ENCODE assay signal across 8 cellular contexts in the genomic region with DNA sequence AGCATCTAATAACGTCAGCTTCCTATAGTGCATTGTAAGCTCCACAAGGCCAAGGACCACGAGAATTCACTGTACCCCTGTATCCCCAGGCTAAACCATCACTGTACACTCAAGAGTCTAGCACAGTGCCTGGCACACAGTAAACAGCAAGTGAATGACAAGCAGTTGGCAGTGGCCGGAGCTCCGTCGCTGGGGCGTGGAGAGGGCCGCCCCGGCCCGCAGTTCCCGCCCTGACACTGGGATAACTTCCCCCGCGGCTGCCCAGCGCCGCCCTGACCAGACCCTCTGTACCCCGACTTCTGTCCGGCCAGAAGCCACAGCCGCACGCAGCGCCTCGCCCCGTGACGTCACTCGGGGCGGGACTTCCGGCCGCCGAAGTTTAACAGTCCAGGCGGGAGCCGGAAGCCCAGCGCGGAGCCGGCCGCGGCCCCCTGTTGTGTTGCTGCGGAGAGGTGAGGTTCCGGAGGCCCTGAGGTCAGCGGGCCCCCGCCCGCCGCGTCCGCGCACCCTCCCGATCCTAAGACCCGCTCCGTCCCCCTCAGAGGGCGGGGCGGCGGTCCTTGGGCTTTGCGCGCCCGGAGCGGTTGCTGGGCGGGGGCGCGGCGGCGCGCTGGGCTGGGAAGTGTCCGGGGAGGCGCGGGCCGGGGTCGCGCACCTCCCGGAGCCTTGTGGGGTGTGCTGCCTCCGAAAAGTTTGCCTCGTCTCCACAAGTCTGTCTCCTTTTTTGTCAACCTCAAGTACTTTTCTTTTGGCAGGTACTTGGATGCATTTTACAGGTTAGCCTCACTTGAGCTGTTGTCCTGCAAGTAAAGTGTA. TPM values are rescaled to one million over a fixed set of nuclear protein-coding genes. Genes with fewer than 3 reads are reported as not detected.
DNase-seq lines count a peak whose midpoint lies in the region; ATAC-seq and TF ChIP-seq lines count a peak whose summit lies in the region.

A gene with protein sequence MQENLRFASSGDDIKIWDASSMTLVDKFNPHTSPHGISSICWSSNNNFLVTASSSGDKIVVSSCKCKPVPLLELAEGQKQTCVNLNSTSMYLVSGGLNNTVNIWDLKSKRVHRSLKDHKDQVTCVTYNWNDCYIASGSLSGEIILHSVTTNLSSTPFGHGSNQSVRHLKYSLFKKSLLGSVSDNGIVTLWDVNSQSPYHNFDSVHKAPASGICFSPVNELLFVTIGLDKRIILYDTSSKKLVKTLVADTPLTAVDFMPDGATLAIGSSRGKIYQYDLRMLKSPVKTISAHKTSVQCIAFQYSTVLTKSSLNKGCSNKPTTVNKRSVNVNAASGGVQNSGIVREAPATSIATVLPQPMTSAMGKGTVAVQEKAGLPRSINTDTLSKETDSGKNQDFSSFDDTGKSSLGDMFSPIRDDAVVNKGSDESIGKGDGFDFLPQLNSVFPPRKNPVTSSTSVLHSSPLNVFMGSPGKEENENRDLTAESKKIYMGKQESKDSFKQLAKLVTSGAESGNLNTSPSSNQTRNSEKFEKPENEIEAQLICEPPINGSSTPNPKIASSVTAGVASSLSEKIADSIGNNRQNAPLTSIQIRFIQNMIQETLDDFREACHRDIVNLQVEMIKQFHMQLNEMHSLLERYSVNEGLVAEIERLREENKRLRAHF (plus strand): TSS at position 409 of the 816 bp plus-strand sequence. CDS start 2,503 bp downstream, outside the sequence.

- 2 to 8% methylated on average over 15 to 68 of the region's 68 CpGs for WGBS in endodermal cell (ENCODE audit: insufficient coverage in 1 of 2, insufficient read length in 1 of 2), 2 experiments

- H3K4me3 ChIP-seq in endodermal cell (ENCODE audit: low read length), result peak within 1 kb of the TSS; percentile 93

- peaks cover 6% of the 10 kb centered on the region for H3K36me3 ChIP-seq in endodermal cell (ENCODE audit: control insufficient read depth, insufficient read depth, low read length)

- TF ChIP-seq CTCF in endodermal cell (conservative IDR thresholded peaks at IDR 0.05), result no peak

- DNase-seq in COLO668 (lab: John Stamatoyannopoulos, UW; ENCODE audit: unreplicated experiment) (peak; percentile 93), NOMO-1 (lab: John Stamatoyannopoulos, UW; ENCODE audit: unreplicated experiment in 2 of 2) (peak; percentile 53 to 71), endodermal cell (peak; percentile 98), mesenteric fat pad (ENCODE audit: low spot score) (peak; percentile 96)
- peak; percentile 29 for DNase-seq in activated CD8-positive, alpha-beta memory T cell treated with anti-CD3 and anti-CD28 coated beads, Interleukin-2, amount 50 U/mL, for 1 hour (ENCODE audit: extremely low read depth)
- peak; percentile 64 for DNase-seq in stimulated activated CD8-positive, alpha-beta memory T cell treated with anti-CD3 and anti-CD28 coated beads, Interleukin-15, amount 100 ng/mL, for 1 hour (ENCODE audit: low read depth)

- peak within 1 kb of the TSS; percentile 75 for H3K9ac ChIP-seq in endodermal cell (ENCODE audit: extremely low read depth, low read length, poor library complexity, severe bottlenecking)

- H3K9me3 Mint-ChIP-seq in endodermal cell, result no peaks in the 10 kb centered on the region

- H3K27me3 Mint-ChIP-seq in endodermal cell (ENCODE audit: insufficient read depth), result no peaks in the 10 kb centered on the region

- H3K27me3 ChIP-seq in endodermal cell (ENCODE audit: control insufficient read depth, insufficient read depth, low read length, poor library complexity, severe bottlenecking), result no peaks in the 10 kb centered on the region

- no peaks in the 10 kb centered on the region for H3K9me3 ChIP-seq in endodermal cell (ENCODE audit: control insufficient read depth, low read length)

- peak within 1 kb of the TSS; percentile 96 for H3K27ac Mint-ChIP-seq in endodermal cell

- H3K4me1 ChIP-seq in endodermal cell (ENCODE audit: control insufficient read depth, insufficient read depth, low read length), result no peaks in the 10 kb centered on the region

- ATAC-seq in GM19455 (IDR thresholded peaks at IDR 0.05; ENCODE audit: unreplicated experiment) (peak; percentile 95), HG03575 (IDR thresholded peaks at IDR 0.05; ENCODE audit: extremely low read depth, insufficient number of reproducible peaks, low FRiP score, unreplicated experiment) (peak; percentile 46)

- peak within 1 kb of the TSS; percentile 90 for H3K4me3 Mint-ChIP-seq in endodermal cell

- peaks cover 21% of the 10 kb centered on the region for H3K4me1 Mint-ChIP-seq in endodermal cell

- H3K36me3 Mint-ChIP-seq in endodermal cell (ENCODE audit: low read depth), result no peaks in the 10 kb centered on the region

- H3K27ac ChIP-seq in endodermal cell (ENCODE audit: low read depth, low read length), result peak within 1 kb of the TSS; percentile 9

RNA-seq across cellular contexts. Expression of the gene that starts here (rescaled TPM):
- total RNA-seq in endodermal cell (10 to 100 TPM; 34.6 to 42.1 TPM), mesenteric fat pad (11.1 TPM)
- polyA plus RNA-seq in endodermal cell (2013, experiment 1 of 2), result 41.2 TPM
- polyA plus RNA-seq in endodermal cell (2013, experiment 2 of 2), result 42.8 TPM

Comparison
In these comparisons a context has a peak if more than half of its experiments do, and no peak if none do; other contexts are left out.
1. Peak in every context shown above with its lines: DNase-seq, ATAC-seq, H3K4me3 ChIP-seq and H3K27ac ChIP-seq.
2. DNase-seq: peak in every context shown above with its lines; median percentile 98 in endodermal cell; 96 in mesenteric fat pad; 93 in COLO668; 64 in stimulated activated CD8-positive, alpha-beta memory T cell treated with anti-CD3 and anti-CD28 coated beads, Interleukin-15, amount 100 ng/mL, for 1 hour; 62 in NOMO-1; 29 in activated CD8-positive, alpha-beta memory T cell treated with anti-CD3 and anti-CD28 coated beads, Interleukin-2, amount 50 U/mL, for 1 hour.